ENCODE assay signal across 8 cellular contexts in genomic region chr11:67630230-67630942, GRCh38. TPM values are rescaled to one million over a fixed set of nuclear protein-coding genes. Genes with fewer than 3 reads are reported as not detected.
A peak's percentile ranks its signal among the peaks of the same experiment; 100 is the strongest.
DNase-seq lines count a peak whose midpoint lies in the region; ATAC-seq lines count a peak whose summit lies in the region.

No MANE protein-coding gene starts in this region.

- H3K9me3 ChIP-seq in T-helper 17 cell (ENCODE audit: control insufficient read depth, low read length, poor library complexity, severe bottlenecking) = no peaks in the 10 kb centered on the region

- H3K27me3 Mint-ChIP-seq in T-helper 17 cell = no peaks in the 10 kb centered on the region

- H3K36me3 Mint-ChIP-seq in T-helper 17 cell (ENCODE audit: low read depth) = no peaks in the 10 kb centered on the region

- peak overlapping the region; percentile 95 for H3K4me3 Mint-ChIP-seq in T-helper 17 cell

- peak; percentile 61 for ATAC-seq in HG02970 (IDR thresholded peaks at IDR 0.05; ENCODE audit: low FRiP score, unreplicated experiment)
- ATAC-seq in T-helper 17 cell = peak; percentile 77

- peak overlapping the region; percentile 89 for H3K27ac Mint-ChIP-seq in T-helper 17 cell

- H3K4me1 Mint-ChIP-seq in T-helper 17 cell = peaks cover 12% of the 10 kb centered on the region

- peak; percentile 88 to 100 (median 96) for DNase-seq in activated naive CD4-positive, alpha-beta T cell (lab: John Stamatoyannopoulos, UW)
- DNase-seq in activated naive CD4-positive, alpha-beta T cell treated with anti-CD3 and anti-CD28 coated beads, Interleukin-2, amount 50 U/mL, for 16 hours = no peak
- DNase-seq in NCI-H187 (lab: John Stamatoyannopoulos, UW) = peak; percentile 93 to 97
- peak; percentile 84 to 96 (median 93) for DNase-seq in T-helper 17 cell
- peak; percentile 99 for DNase-seq in astrocyte of the hippocampus (ENCODE audit: low read depth, low spot score)
- peak; percentile 96 to 99 for DNase-seq in hippocampal formation (lab: John Stamatoyannopoulos, UW)
- peak; percentile 95 for DNase-seq in retina

RNA-seq across cellular contexts. Expression of gene NUDT8, which starts 0.6 kb away (rescaled TPM):
- 1 to 10 TPM; 1.5 to 3.4 TPM for total RNA-seq in T-helper 17 cell

RNA-seq across cellular contexts. Expression of gene TBX10, which starts 9.2 kb away (rescaled TPM):
- not detected for total RNA-seq in T-helper 17 cell

RNA-seq across cellular contexts. Expression of gene ACY3, which starts 20.1 kb away (rescaled TPM):
- under 1 TPM in 1 of 2 donors, not detected in 1; 0.37 TPM for total RNA-seq in T-helper 17 cell

RNA-seq across cellular contexts. Expression of gene NDUFV1, which starts 23.6 kb away (rescaled TPM):
- 100 to 1,000 TPM; 206 to 239 TPM for total RNA-seq in T-helper 17 cell

RNA-seq across cellular contexts. Expression of gene ALDH3B2, which starts 44.0 kb away (rescaled TPM):
- total RNA-seq in T-helper 17 cell = not detected
